Comparison of ENCODE assay signal across 1 cellular context in the genomic region with DNA sequence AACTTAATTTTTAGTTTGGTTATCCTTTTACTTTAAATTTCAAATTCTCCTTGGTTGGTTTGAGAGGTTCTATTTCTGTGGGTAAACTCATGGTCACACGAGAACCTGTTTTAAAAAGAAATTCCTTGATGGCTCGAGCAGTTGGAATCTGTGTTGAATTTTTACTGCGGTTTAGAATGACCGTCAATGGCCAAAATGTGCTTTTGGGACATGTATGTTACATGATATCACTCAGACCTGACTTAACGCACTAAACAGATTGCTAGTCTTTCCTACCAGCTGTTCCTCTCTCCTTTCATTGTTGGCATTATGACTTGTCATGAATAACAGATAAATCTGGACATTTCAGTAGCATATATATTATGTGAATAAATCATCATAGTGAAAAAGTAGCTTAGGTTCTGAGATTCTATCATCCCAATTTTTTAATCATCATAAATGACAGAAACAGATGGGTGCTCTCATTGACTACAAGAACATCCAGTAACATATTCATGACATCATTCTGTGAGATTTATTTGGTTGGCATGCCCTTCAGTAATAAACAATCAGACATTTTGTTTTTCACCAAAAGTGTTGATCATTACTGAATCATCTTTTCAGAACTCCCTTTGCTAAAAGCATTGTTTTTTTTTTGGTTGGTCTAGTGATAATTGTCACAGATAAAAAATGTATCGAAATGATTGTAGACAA.
TF ChIP-seq lines count a peak whose summit lies in the region.

No MANE protein-coding gene starts in this region.

TF ChIP-seq in HepG2, 621 proteins besides CTCF, POLR2A, EP300 and RAD21:
- TF ChIP-seq ZNF260 (CRISPR knock-in tag; IDR thresholded peaks at IDR 0.05; ENCODE audit: borderline replicate concordance, low read depth) (no peak), ATF7 (IDR thresholded peaks at IDR 0.05) (peak; percentile 54; the same call in 1 of the 2 replicates), ATF7 (CRISPR knock-in tag; IDR thresholded peaks at IDR 0.05) (no peak), SIX4 (CRISPR knock-in tag; IDR thresholded peaks at IDR 0.05) (no peak), RFXAP (CRISPR knock-in tag; IDR thresholded peaks at IDR 0.05; ENCODE audit: borderline replicate concordance) (no peak), CREB1 (IDR thresholded peaks at IDR 0.05) (0 out of 2 replicates have a peak, but pooled peaks have one; percentile 10), CREB1 (CRISPR knock-in tag; IDR thresholded peaks at IDR 0.05) (no peak)
- TF ChIP-seq, protein P1, sequence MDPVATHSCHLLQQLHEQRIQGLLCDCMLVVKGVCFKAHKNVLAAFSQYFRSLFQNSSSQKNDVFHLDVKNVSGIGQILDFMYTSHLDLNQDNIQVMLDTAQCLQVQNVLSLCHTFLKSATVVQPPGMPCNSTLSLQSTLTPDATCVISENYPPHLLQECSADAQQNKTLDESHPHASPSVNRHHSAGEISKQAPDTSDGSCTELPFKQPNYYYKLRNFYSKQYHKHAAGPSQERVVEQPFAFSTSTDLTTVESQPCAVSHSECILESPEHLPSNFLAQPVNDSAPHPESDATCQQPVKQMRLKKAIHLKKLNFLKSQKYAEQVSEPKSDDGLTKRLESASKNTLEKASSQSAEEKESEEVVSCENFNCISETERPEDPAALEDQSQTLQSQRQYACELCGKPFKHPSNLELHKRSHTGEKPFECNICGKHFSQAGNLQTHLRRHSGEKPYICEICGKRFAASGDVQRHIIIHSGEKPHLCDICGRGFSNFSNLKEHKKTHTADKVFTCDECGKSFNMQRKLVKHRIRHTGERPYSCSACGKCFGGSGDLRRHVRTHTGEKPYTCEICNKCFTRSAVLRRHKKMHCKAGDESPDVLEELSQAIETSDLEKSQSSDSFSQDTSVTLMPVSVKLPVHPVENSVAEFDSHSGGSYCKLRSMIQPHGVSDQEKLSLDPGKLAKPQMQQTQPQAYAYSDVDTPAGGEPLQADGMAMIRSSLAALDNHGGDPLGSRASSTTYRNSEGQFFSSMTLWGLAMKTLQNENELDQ (CRISPR knock-in tag; IDR thresholded peaks at IDR 0.05; ENCODE audit: borderline replicate concordance): no peak
- TF ChIP-seq, protein P2, sequence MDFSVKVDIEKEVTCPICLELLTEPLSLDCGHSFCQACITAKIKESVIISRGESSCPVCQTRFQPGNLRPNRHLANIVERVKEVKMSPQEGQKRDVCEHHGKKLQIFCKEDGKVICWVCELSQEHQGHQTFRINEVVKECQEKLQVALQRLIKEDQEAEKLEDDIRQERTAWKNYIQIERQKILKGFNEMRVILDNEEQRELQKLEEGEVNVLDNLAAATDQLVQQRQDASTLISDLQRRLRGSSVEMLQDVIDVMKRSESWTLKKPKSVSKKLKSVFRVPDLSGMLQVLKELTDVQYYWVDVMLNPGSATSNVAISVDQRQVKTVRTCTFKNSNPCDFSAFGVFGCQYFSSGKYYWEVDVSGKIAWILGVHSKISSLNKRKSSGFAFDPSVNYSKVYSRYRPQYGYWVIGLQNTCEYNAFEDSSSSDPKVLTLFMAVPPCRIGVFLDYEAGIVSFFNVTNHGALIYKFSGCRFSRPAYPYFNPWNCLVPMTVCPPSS (IDR thresholded peaks at IDR 0.05): no peak
